In genomic region chr5:98307811-98308210, GRCh38 we compare ENCODE assay signal across 15 cellular contexts.
DNase-seq lines count a peak whose midpoint lies in the region; ATAC-seq and TF ChIP-seq lines count a peak whose summit lies in the region.
"Had no signal": no experiment of that assay in that cellular context is flagged by ENCODE, and none has a peak within 500 bp of the region (broad histone marks: within the 10 kb centered on the region; RNA-seq: fewer than 3 reads in every experiment).

No MANE protein-coding gene starts in this region.

- intact Hi-C loops in Calu3 (cut with micrococcal nuclease; ENCODE audit: unreplicated experiment) (no loop called here), Panc1 (cut with micrococcal nuclease; ENCODE audit: unreplicated experiment) (no loop called here), right lobe of liver (cut with DNase I) (no loop called here)

- no peaks in the 10 kb centered on the region for H3K27me3 ChIP-seq in Panc1 (ENCODE audit: control insufficient read depth, insufficient read depth, low read length)
- H3K27me3 ChIP-seq in right lobe of liver: no peaks in the 10 kb centered on the region
- H3K27me3 ChIP-seq: vagina had no signal

- H3K4me3 ChIP-seq in Panc1 (ENCODE audit: low read depth in 2 of 2, low read length in 2 of 2): no peak overlapping the region
- no peak overlapping the region for H3K4me3 ChIP-seq in choroid plexus epithelial cell (ENCODE audit: low read depth, low read length)
- H3K4me3 ChIP-seq in right lobe of liver: no peak overlapping the region
- H3K4me3 ChIP-seq: vagina had no signal

- H3K27ac ChIP-seq in Panc1 (ENCODE audit: low read length) (no peak overlapping the region), right lobe of liver (no peak overlapping the region)
- H3K27ac ChIP-seq: parathyroid adenoma, vagina had no signal

- BruUV-seq in Calu3 (replicated peaks; lab: Mats Ljungman, UMichigan) (no TSS peak), Panc1 (replicated peaks; lab: Mats Ljungman, UMichigan) (no TSS peak)

- H3K27ac Mint-ChIP-seq in Calu3 (ENCODE audit: unreplicated experiment) (peak overlapping the region; percentile 11), mesothelial cell of epicardium (no peak overlapping the region)

- no peaks in the 10 kb centered on the region for H3K9me3 Mint-ChIP-seq in Calu3 (ENCODE audit: low read depth, unreplicated experiment)
- no peaks in the 10 kb centered on the region for H3K9me3 Mint-ChIP-seq in mesothelial cell of epicardium

- CTCF ChIA-PET in Calu3 (lab: Charles Lee): no interaction called here
- CTCF ChIA-PET in Panc1 (lab: Charles Lee): no interaction called here

- TF ChIP-seq POLR2A in right lobe of liver (IDR thresholded peaks at IDR 0.05): no peak

- in situ Hi-C loops in Panc1 (cut with HindIII; ENCODE audit: low pct_unique_long_range_greater_than_20kb, low sequenced_read_pairs): no loop called here

- H3K27me3 Mint-ChIP-seq in Calu3 (ENCODE audit: unreplicated experiment): no peaks in the 10 kb centered on the region
- no peaks in the 10 kb centered on the region for H3K27me3 Mint-ChIP-seq in mesothelial cell of epicardium (ENCODE audit: low read depth)

- no peaks in the 10 kb centered on the region for H3K36me3 ChIP-seq in Panc1 (ENCODE audit: control insufficient read depth, insufficient read depth, low read length)
- H3K36me3 ChIP-seq in right lobe of liver: no peaks in the 10 kb centered on the region
- H3K36me3 ChIP-seq: vagina had no signal

- H3K9me3 ChIP-seq in Panc1 (ENCODE audit: control insufficient read depth, insufficient read depth, low read depth, low read length): no peaks in the 10 kb centered on the region; the same call in 1 of the 2 replicates
- H3K9me3 ChIP-seq in right lobe of liver: no peaks in the 10 kb centered on the region
- H3K9me3 ChIP-seq: vagina had no signal

- peaks cover 26% of the 10 kb centered on the region for H3K4me1 Mint-ChIP-seq in Calu3 (ENCODE audit: low read depth, unreplicated experiment)
- peaks cover 3% of the 10 kb centered on the region for H3K4me1 Mint-ChIP-seq in mesothelial cell of epicardium

- 40% methylated on average over 2 of the region's 2 CpGs for WGBS in right lobe of liver (ENCODE audit: insufficient coverage, low coverage, low lambda C conversion rate, missing lambda C conversion rate)

- ATAC-seq in Panc1 (peak; percentile 61; the same call in 1 of the 2 replicates), right lobe of liver (no peak), GM21737 (IDR thresholded peaks at IDR 0.05; ENCODE audit: unreplicated experiment) (no peak), HG02884 (IDR thresholded peaks at IDR 0.05; ENCODE audit: unreplicated experiment) (no peak)
- ATAC-seq: HepG2, Right ventricle myocardium inferior had no signal

- TF ChIP-seq CTCF in Calu3 (IDR thresholded peaks at IDR 0.05; ENCODE audit: unreplicated experiment) (no peak), Panc1 (IDR thresholded peaks at IDR 0.05) (no peak), choroid plexus epithelial cell (conservative IDR thresholded peaks at IDR 0.05; ENCODE audit: low read depth, low read length) (no peak), right lobe of liver (IDR thresholded peaks at IDR 0.05) (no peak), mesothelial cell of epicardium (IDR thresholded peaks at IDR 0.05; ENCODE audit: unreplicated experiment) (no peak)

- POLR2A ChIA-PET in Panc1 (lab: Charles Lee): no interaction called here

- peaks cover 5% of the 10 kb centered on the region for H3K36me3 Mint-ChIP-seq in Calu3 (ENCODE audit: insufficient read depth, unreplicated experiment)
- no peaks in the 10 kb centered on the region for H3K36me3 Mint-ChIP-seq in mesothelial cell of epicardium

- DNase-seq in Calu3 (no peak), Panc1 (ENCODE audit: low read depth, low spot score) (no peak), choroid plexus epithelial cell (ENCODE audit: low read depth) (peak; percentile 60), lung microvascular endothelial cell (ENCODE audit: low read depth in 2 of 2) (peak; percentile 11 to 83), right lobe of liver (no peak), mesothelial cell of epicardium (ENCODE audit: low spot score in 2 of 2, unreplicated experiment in 2 of 2) (no peak)
- DNase-seq: activated gamma-delta T cell treated with Interleukin-2 at 50 U/mL for 16 hours, NCI-H1105 treated with DMSO at 0.1 percent for 48 hours, NCI-H524 treated with DMSO at 0.1 percent for 48 hours had no signal

- H3K4me1 ChIP-seq in Panc1 (ENCODE audit: control insufficient read depth, insufficient read depth, low read length) (0 out of 2 replicates have a peak, but pooled peaks cover 2% of the 10 kb centered on the region), right lobe of liver (no peaks in the 10 kb centered on the region)
- H3K4me1 ChIP-seq: parathyroid adenoma, vagina had no signal

- H3K4me3 Mint-ChIP-seq in Calu3 (ENCODE audit: low read depth, unreplicated experiment): no peak overlapping the region
- H3K4me3 Mint-ChIP-seq in mesothelial cell of epicardium: no peak overlapping the region

Comparison
In these comparisons a context has a peak if more than half of its experiments do, and no peak if none do; other contexts are left out.
1. DNase-seq: peak in choroid plexus epithelial cell (single experiment) and lung microvascular endothelial cell (2 of 2); none in Calu3 (single experiment), Panc1 (single experiment), right lobe of liver (0 of 3) and mesothelial cell of epicardium (0 of 2).